In genomic region chr4:8191136-8191747, GRCh38 we compare ENCODE assay signal across 8 cellular contexts. TPM values are rescaled to one million over a fixed set of nuclear protein-coding genes. Genes with fewer than 3 reads are reported as not detected.
DNase-seq lines count a peak whose midpoint lies in the region; ATAC-seq, FAIRE-seq and TF ChIP-seq lines count a peak whose summit lies in the region.

No MANE protein-coding gene starts in this region.

- H3K4me1 ChIP-seq in A549: peaks cover 32% of the 10 kb centered on the region
- H3K4me1 ChIP-seq in fibroblast of lung (ENCODE audit: control insufficient read depth, extremely low read depth, insufficient read depth, low read length): peaks cover 18% of the 10 kb centered on the region
- peaks cover 27% of the 10 kb centered on the region for H3K4me1 ChIP-seq in osteoblast (ENCODE audit: insufficient read depth, low read length)

- H3K36me3 ChIP-seq in fibroblast of lung (ENCODE audit: control insufficient read depth, insufficient read depth, low read length) (no peaks in the 10 kb centered on the region), osteoblast (ENCODE audit: insufficient read depth, low read length) (no peaks in the 10 kb centered on the region)

- FAIRE-seq in A549 (lab: Jason Lieb, UNC): no peak

- no peak for TF ChIP-seq EP300 in A549 (IDR thresholded peaks at IDR 0.05)

- peak overlapping the region; percentile 32 for H3K9ac ChIP-seq in fibroblast of lung (ENCODE audit: insufficient read depth, low read length)

- ATAC-seq in A549: no peak
- ATAC-seq in GM21576 (IDR thresholded peaks at IDR 0.05; ENCODE audit: unreplicated experiment): peak; percentile 50
- ATAC-seq in HG03045 (IDR thresholded peaks at IDR 0.05; ENCODE audit: unreplicated experiment): no peak

- WGBS in A549 (ENCODE audit: missing lambda C conversion rate): 61% methylated on average over 14 of the region's 23 CpGs

- no peak for DNase-seq in A549 (ENCODE audit: low read depth in 1 of 2, low spot score in 1 of 2)
- peak; percentile 77 to 80 for DNase-seq in fibroblast of lung (ENCODE audit: low read depth in 2 of 2)
- peak; percentile 96 for DNase-seq in osteoblast (ENCODE audit: insufficient read length, low spot score, missing footprints)
- no peak for DNase-seq in NCI-H2029 treated with DMSO at 0.1 percent for 48 hours (lab: John Stamatoyannopoulos, UW)
- DNase-seq in NCI-H2081 treated with DMSO at 0.1 percent for 48 hours (lab: John Stamatoyannopoulos, UW): no peak

- no peak for TF ChIP-seq RAD21 in A549 (conservative IDR thresholded peaks at IDR 0.05 in 1 of 2, IDR thresholded peaks at IDR 0.05 in 1 of 2)

- H3K79me2 ChIP-seq in fibroblast of lung (ENCODE audit: control insufficient read depth, insufficient read depth, low read length) (no peaks in the 10 kb centered on the region), osteoblast (ENCODE audit: insufficient read depth, low read length) (no peaks in the 10 kb centered on the region)

- no peaks in the 10 kb centered on the region for H3K9me3 ChIP-seq in A549
- no peaks in the 10 kb centered on the region for H3K9me3 ChIP-seq in fibroblast of lung (ENCODE audit: control insufficient read depth, insufficient read depth, low read depth, low read length)
- H3K9me3 ChIP-seq in osteoblast (ENCODE audit: low read depth, low read length): no peaks in the 10 kb centered on the region

- H2AFZ ChIP-seq in fibroblast of lung (ENCODE audit: low read length): peak overlapping the region; percentile 20
- H2AFZ ChIP-seq in osteoblast (ENCODE audit: low read length): peak overlapping the region; percentile 88

- H4K20me1 ChIP-seq in fibroblast of lung (ENCODE audit: control insufficient read depth, extremely low read depth, insufficient read depth, low read length) (no peaks in the 10 kb centered on the region), osteoblast (ENCODE audit: insufficient read depth, low read length) (no peaks in the 10 kb centered on the region)

- peak overlapping the region; percentile 35; the same call in 1 of the 3 replicates for H3K4me2 ChIP-seq in A549
- no peak overlapping the region for H3K4me2 ChIP-seq in fibroblast of lung (ENCODE audit: extremely low read depth, insufficient read depth, low read length)
- H3K4me2 ChIP-seq in osteoblast (ENCODE audit: insufficient read depth, low read length): peak overlapping the region; percentile 44

- H3K27me3 ChIP-seq in fibroblast of lung (ENCODE audit: control insufficient read depth, insufficient read depth, low read length): no peaks in the 10 kb centered on the region
- H3K27me3 ChIP-seq in osteoblast (ENCODE audit: insufficient read depth, low read length): peaks cover 6% of the 10 kb centered on the region

- no peak overlapping the region for H3K4me3 ChIP-seq in A549
- no peak overlapping the region for H3K4me3 ChIP-seq in fibroblast of lung (replicated peaks in 1 of 4; ENCODE audit: control extremely low read depth in 1 of 4, insufficient read depth in 1 of 4, low read depth in 3 of 4, low read length in 4 of 4)
- H3K4me3 ChIP-seq in osteoblast (ENCODE audit: insufficient read depth, low read length): no peak overlapping the region

- CTCF ChIA-PET in A549 (lab: Yijun Ruan, JAX): interaction anchor here (1.1 to 10.8 kb wide), 5 partner anchors 12 to 209 kb away, joined by 3 to 122 read pairs (median 4); no protein-coding TSS in a partner anchor

- no peak for TF ChIP-seq CTCF in A549 (IDR thresholded peaks at IDR 0.05)
- no peak for TF ChIP-seq CTCF in fibroblast of lung (conservative IDR thresholded peaks at IDR 0.05 in 1 of 2, IDR thresholded peaks at IDR 0.05 in 1 of 2; ENCODE audit: low read depth in 1 of 2, low read length in 2 of 2)
- TF ChIP-seq CTCF in osteoblast (IDR thresholded peaks at IDR 0.05; ENCODE audit: extremely low read depth, low read depth, low read length): no peak

- POLR2A ChIA-PET in A549 (lab: Yijun Ruan, JAX): no interaction called here

- peak overlapping the region; percentile 27 to 70; a peak in 3 of 6 replicates for H3K27ac ChIP-seq in A549
- H3K27ac ChIP-seq in fibroblast of lung (ENCODE audit: insufficient read depth, low read length): peak overlapping the region; percentile 76
- H3K27ac ChIP-seq in osteoblast (ENCODE audit: low read depth, low read length): peak overlapping the region; percentile 67

- no peak for TF ChIP-seq POLR2A in A549 (IDR thresholded peaks at IDR 0.05; ENCODE audit: low read length)

TF ChIP-seq in A549, 52 proteins besides CTCF, POLR2A, EP300 and RAD21:
- TF ChIP-seq MAFK (IDR thresholded peaks at IDR 0.05; ENCODE audit: partially characterized antibody): peak; percentile 67
- TF ChIP-seq FOSL2 (IDR thresholded peaks at IDR 0.05): no peak
- peak; percentile 73 for TF ChIP-seq FOSL2 (CRISPR knock-in tag; IDR thresholded peaks at IDR 0.05)
- no peak for TF ChIP-seq FOXS1 (CRISPR knock-in tag; IDR thresholded peaks at IDR 0.05)

TF ChIP-seq in PFSK-1, 5 proteins besides CTCF, POLR2A, EP300 and RAD21:
- peak in 1 of 2 experiments; percentile 29; a peak in 1 of 4 replicates for TF ChIP-seq REST (IDR thresholded peaks at IDR 0.05; ENCODE audit: insufficient read depth in 1 of 2, low read depth in 2 of 2, low read length in 2 of 2)
- TF ChIP-seq SIN3A (IDR thresholded peaks at IDR 0.05; ENCODE audit: borderline replicate concordance, insufficient read depth, low read length): peak; percentile 87; the same call in 1 of the 2 replicates
- no peak; the same call in 1 of the 2 replicates for TF ChIP-seq POLR2AphosphoS5 (IDR thresholded peaks at IDR 0.05; ENCODE audit: low read depth, low read length)
- no peak; the same call in 1 of the 2 replicates for TF ChIP-seq TAF1 (IDR thresholded peaks at IDR 0.05; ENCODE audit: borderline replicate concordance, insufficient read depth, low read length)
- no peak for TF ChIP-seq FOXP2 (optimal IDR thresholded peaks at IDR 0.05; ENCODE audit: borderline replicate concordance, extremely low read depth, extremely low read length, insufficient read depth)

RNA-seq across cellular contexts. Expression of gene SH3TC1, which starts 7.8 kb away (rescaled TPM):
- polyA plus RNA-seq in A549 (2011; rRNA removed) (2.8 and 3.3 TPM in 2 replicates), A549 (2017; fragmentation: RNase III; extraction: RNeasy Plus Mini Kit Qiagen cat#74134 plus additional on column Dnase treatment) (5.4 to 8.1 TPM (median 7.4 TPM) in 3 replicates), fibroblast of lung (0.67 and 3.3 TPM in 2 replicates)
- 5.0 and 6.4 TPM in 2 replicates for polyA plus RNA-seq in A549 (2012; cell fraction: cytosol; rRNA removed)
- 22.6 and 31.5 TPM in 2 replicates for polyA plus RNA-seq in A549 (2012; cell fraction: nucleus; rRNA removed)
- polyA minus RNA-seq in A549 (2011; rRNA and poly(A)+ RNA removed): 6.0 and 8.6 TPM in 2 replicates
- polyA plus RNA-seq in PFSK-1 (2012; ENCODE audit: insufficient read length, low read depth): 88.3 TPM
- total RNA-seq in fibroblast of lung (3.9 and 11.6 TPM in 2 replicates), osteoblast (3.5 and 3.6 TPM in 2 replicates)
- polyA plus RNA-seq in fibroblast of lung (2012): 1.4 and 7.9 TPM in 2 replicates
- 4.5 and 15.2 TPM in 2 replicates for polyA minus RNA-seq in fibroblast of lung (ENCODE audit: low replicate concordance)

RNA-seq across cellular contexts. Expression of gene ABLIM2, which starts 32.6 kb away (rescaled TPM):
- polyA plus RNA-seq in A549 (2011; rRNA removed) (0.21 and 0.37 TPM in 2 replicates), A549 (2017; fragmentation: RNase III; extraction: RNeasy Plus Mini Kit Qiagen cat#74134 plus additional on column Dnase treatment) (0.31 to 0.40 TPM (median 0.32 TPM) in 3 replicates), fibroblast of lung (0.15 and 2.6 TPM in 2 replicates)
- polyA plus RNA-seq in A549 (2012; cell fraction: cytosol; rRNA removed): 0.19 and 0.46 TPM in 2 replicates
- polyA plus RNA-seq in A549 (2012; cell fraction: nucleus; rRNA removed): 0.34 TPM in 2 replicates
- polyA minus RNA-seq in A549 (2011; rRNA and poly(A)+ RNA removed): 0.12 and 0.68 TPM in 2 replicates
- polyA plus RNA-seq in PFSK-1 (2012; ENCODE audit: insufficient read length, low read depth): 2.7 TPM
- total RNA-seq in fibroblast of lung (0.26 and 0.66 TPM in 2 replicates), osteoblast (0.29 and 0.36 TPM in 2 replicates)
- polyA plus RNA-seq in fibroblast of lung (2012): 0.10 and 3.5 TPM in 2 replicates
- 8.3 TPM in 1 of 2 replicates, not detected in the other for polyA minus RNA-seq in fibroblast of lung (ENCODE audit: low replicate concordance)

Comparison
In these comparisons a context has a peak if more than half of its experiments do, and no peak if none do; other contexts are left out.
1. DNase-seq: peak in fibroblast of lung (2 of 2) and osteoblast (single experiment); none in A549 (0 of 2), NCI-H2029 treated with DMSO at 0.1 percent for 48 hours (single experiment) and NCI-H2081 treated with DMSO at 0.1 percent for 48 hours (single experiment).
2. Peak in every context shown above with its lines, with median percentiles within 50 percentile points of each other: H3K27ac ChIP-seq.